Comparison of ENCODE assay signal across 10 cellular contexts in genomic region chr6:142822383-142822782, GRCh38.
DNase-seq lines count a peak whose midpoint lies in the region; ATAC-seq, FAIRE-seq and TF ChIP-seq lines count a peak whose summit lies in the region.
"Had no signal": no experiment of that assay in that cellular context is flagged by ENCODE, and none has a peak within 500 bp of the region (broad histone marks: within the 10 kb centered on the region; RNA-seq: fewer than 3 reads in every experiment).

No MANE protein-coding gene starts in this region.

- H3K36me3 ChIP-seq in pancreas, result no peaks in the 10 kb centered on the region
- H3K36me3 ChIP-seq: SJSA1 had no signal

- H3K4me3 ChIP-seq in pancreas, result no peak overlapping the region
- H3K4me3 ChIP-seq: SJSA1 had no signal

- no peaks in the 10 kb centered on the region for H3K27me3 ChIP-seq in pancreas
- H3K27me3 ChIP-seq: SJSA1 had no signal

- intact Hi-C loops in pancreas (cut with DNase I), result no loop called here

- DNase-seq in kidney tubule cell (ENCODE audit: low spot score), result peak; percentile 33
- no peak for DNase-seq in HK-2 (ENCODE audit: unreplicated experiment)
- DNase-seq in activated CD4-positive, alpha-beta T cell treated with anti-CD3 and anti-CD28 coated beads for 1 hour, result no peak
- DNase-seq in pancreas, result no peak
- DNase-seq in D341Med (ENCODE audit: low spot score), result no peak

- no peak overlapping the region for H3K27ac ChIP-seq in pancreas
- H3K27ac ChIP-seq: SJSA1 had no signal

- peak; percentile 80 for ATAC-seq in GM18517 (IDR thresholded peaks at IDR 0.05; ENCODE audit: unreplicated experiment)
- peak; percentile 59 for ATAC-seq in GM21515 (IDR thresholded peaks at IDR 0.05; ENCODE audit: unreplicated experiment)
- peak; percentile 86 for ATAC-seq in HG03354 (IDR thresholded peaks at IDR 0.05; ENCODE audit: poor library complexity, severe bottlenecking, unreplicated experiment)
- no peak for ATAC-seq in pancreas

- WGBS in pancreas, 2 donors, result 90 to 91% methylated on average over 1 of the region's 1 CpG

- no peaks in the 10 kb centered on the region for H3K9me3 ChIP-seq in pancreas
- H3K9me3 ChIP-seq: SJSA1 had no signal

- peaks cover 5 to 21% (median 14%) of the 10 kb centered on the region in 3 donors for H3K4me1 ChIP-seq in pancreas

- no peak for FAIRE-seq in pancreas (lab: Jason Lieb, UNC)
- FAIRE-seq: astrocyte had no signal

- no peak for TF ChIP-seq CTCF in pancreas (IDR thresholded peaks at IDR 0.05)

Comparison
In these comparisons a context has a peak if more than half of its experiments do, and no peak if none do; other contexts are left out.
1. ATAC-seq: peak in GM18517 (single experiment), GM21515 (single experiment) and HG03354 (single experiment); none in pancreas (0 of 4).